Comparison of ENCODE assay signal across 2 cellular contexts in genomic region chr1:219903353-219903871, GRCh38.
TF ChIP-seq lines count a peak whose summit lies in the region.

No MANE protein-coding gene starts in this region.

TF ChIP-seq in GM23338, 12 proteins besides CTCF, POLR2A, EP300 and RAD21 (continued from another document):
- TF ChIP-seq EZH2 (IDR thresholded peaks at IDR 0.05; ENCODE audit: low read depth, unreplicated experiment) (no peak), NANOG (IDR thresholded peaks at IDR 0.05; ENCODE audit: borderline replicate concordance) (no peak), ETS1 (IDR thresholded peaks at IDR 0.05) (no peak), STAT1 (IDR thresholded peaks at IDR 0.05; ENCODE audit: unreplicated experiment) (no peak), POLR2AphosphoS5 (IDR thresholded peaks at IDR 0.05; ENCODE audit: low read depth) (no peak), ZNF114 (CRISPR knock-in tag; IDR thresholded peaks at IDR 0.05) (no peak), CREB1 (CRISPR knock-in tag; IDR thresholded peaks at IDR 0.05; ENCODE audit: low read depth) (no peak), EZH2phosphoT487 (IDR thresholded peaks at IDR 0.05; ENCODE audit: unreplicated experiment) (no peak), ZNF462 (CRISPR knock-in tag; IDR thresholded peaks at IDR 0.05) (no peak)
- TF ChIP-seq, protein P1, sequence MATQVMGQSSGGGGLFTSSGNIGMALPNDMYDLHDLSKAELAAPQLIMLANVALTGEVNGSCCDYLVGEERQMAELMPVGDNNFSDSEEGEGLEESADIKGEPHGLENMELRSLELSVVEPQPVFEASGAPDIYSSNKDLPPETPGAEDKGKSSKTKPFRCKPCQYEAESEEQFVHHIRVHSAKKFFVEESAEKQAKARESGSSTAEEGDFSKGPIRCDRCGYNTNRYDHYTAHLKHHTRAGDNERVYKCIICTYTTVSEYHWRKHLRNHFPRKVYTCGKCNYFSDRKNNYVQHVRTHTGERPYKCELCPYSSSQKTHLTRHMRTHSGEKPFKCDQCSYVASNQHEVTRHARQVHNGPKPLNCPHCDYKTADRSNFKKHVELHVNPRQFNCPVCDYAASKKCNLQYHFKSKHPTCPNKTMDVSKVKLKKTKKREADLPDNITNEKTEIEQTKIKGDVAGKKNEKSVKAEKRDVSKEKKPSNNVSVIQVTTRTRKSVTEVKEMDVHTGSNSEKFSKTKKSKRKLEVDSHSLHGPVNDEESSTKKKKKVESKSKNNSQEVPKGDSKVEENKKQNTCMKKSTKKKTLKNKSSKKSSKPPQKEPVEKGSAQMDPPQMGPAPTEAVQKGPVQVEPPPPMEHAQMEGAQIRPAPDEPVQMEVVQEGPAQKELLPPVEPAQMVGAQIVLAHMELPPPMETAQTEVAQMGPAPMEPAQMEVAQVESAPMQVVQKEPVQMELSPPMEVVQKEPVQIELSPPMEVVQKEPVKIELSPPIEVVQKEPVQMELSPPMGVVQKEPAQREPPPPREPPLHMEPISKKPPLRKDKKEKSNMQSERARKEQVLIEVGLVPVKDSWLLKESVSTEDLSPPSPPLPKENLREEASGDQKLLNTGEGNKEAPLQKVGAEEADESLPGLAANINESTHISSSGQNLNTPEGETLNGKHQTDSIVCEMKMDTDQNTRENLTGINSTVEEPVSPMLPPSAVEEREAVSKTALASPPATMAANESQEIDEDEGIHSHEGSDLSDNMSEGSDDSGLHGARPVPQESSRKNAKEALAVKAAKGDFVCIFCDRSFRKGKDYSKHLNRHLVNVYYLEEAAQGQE (IDR thresholded peaks at IDR 0.05; ENCODE audit: unreplicated experiment), result no peak
TF ChIP-seq in GM23338: peak in this region for 0.

TF ChIP-seq in K562, 482 proteins besides CTCF, POLR2A, EP300 and RAD21 (continued from another document and continues in another):
- TF ChIP-seq KAT2B (IDR thresholded peaks at IDR 0.05; ENCODE audit: low read depth, low read length), result no peak
- TF ChIP-seq COPS2 (conservative IDR thresholded peaks at IDR 0.05), result no peak
- TF ChIP-seq NR4A1 (CRISPR knock-in tag; IDR thresholded peaks at IDR 0.05), result no peak
- TF ChIP-seq NR4A1 (tag; IDR thresholded peaks at IDR 0.05), result 0 out of 2 replicates have a peak, but pooled peaks have one; percentile 59
- TF ChIP-seq CAMTA2 (CRISPR knock-in tag; conservative IDR thresholded peaks at IDR 0.05), result 0 out of 2 replicates have a peak, but pooled peaks have one; percentile 15
- TF ChIP-seq SMARCC2 (IDR thresholded peaks at IDR 0.05; ENCODE audit: low read depth), result no peak
- no peak for TF ChIP-seq SAFB (IDR thresholded peaks at IDR 0.05; ENCODE audit: borderline replicate concordance, low read depth, low read length)
- no peak for TF ChIP-seq SMAD2 (IDR thresholded peaks at IDR 0.05; ENCODE audit: low read depth, low read length)
- TF ChIP-seq, protein P2, sequence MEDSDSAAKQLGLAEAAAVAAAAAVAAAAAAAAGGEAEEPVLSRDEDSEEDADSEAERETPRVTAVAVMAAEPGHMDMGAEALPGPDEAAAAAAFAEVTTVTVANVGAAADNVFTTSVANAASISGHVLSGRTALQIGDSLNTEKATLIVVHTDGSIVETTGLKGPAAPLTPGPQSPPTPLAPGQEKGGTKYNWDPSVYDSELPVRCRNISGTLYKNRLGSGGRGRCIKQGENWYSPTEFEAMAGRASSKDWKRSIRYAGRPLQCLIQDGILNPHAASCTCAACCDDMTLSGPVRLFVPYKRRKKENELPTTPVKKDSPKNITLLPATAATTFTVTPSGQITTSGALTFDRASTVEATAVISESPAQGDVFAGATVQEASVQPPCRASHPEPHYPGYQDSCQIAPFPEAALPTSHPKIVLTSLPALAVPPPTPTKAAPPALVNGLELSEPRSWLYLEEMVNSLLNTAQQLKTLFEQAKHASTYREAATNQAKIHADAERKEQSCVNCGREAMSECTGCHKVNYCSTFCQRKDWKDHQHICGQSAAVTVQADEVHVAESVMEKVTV (CRISPR knock-in tag; IDR thresholded peaks at IDR 0.05), result no peak
- TF ChIP-seq CBX5 (IDR thresholded peaks at IDR 0.05; ENCODE audit: borderline replicate concordance, low read depth), result no peak
- TF ChIP-seq ZNF232 (CRISPR knock-in tag; IDR thresholded peaks at IDR 0.05), result no peak
- no peak for TF ChIP-seq MYBL2 (IDR thresholded peaks at IDR 0.05; ENCODE audit: low read depth)
- TF ChIP-seq MYBL2 (CRISPR knock-in tag; IDR thresholded peaks at IDR 0.05; ENCODE audit: borderline replicate concordance), result no peak
- no peak for TF ChIP-seq ELK1 (CRISPR knock-in tag; IDR thresholded peaks at IDR 0.05)
- TF ChIP-seq BCOR (IDR thresholded peaks at IDR 0.05), result no peak
- peak in 1 of 2 experiments; percentile 18; a peak in 1 of 3 replicates for TF ChIP-seq CBX3 (IDR thresholded peaks at IDR 0.05; ENCODE audit: borderline replicate concordance in 1 of 2, low read length in 2 of 2)
- TF ChIP-seq ZNF263 (CRISPR knock-in tag; IDR thresholded peaks at IDR 0.05; ENCODE audit: borderline replicate concordance), result no peak
- TF ChIP-seq MAFG (tag; conservative IDR thresholded peaks at IDR 0.05), result peak; percentile 41; the same call in 1 of the 2 replicates
- TF ChIP-seq, protein P3, sequence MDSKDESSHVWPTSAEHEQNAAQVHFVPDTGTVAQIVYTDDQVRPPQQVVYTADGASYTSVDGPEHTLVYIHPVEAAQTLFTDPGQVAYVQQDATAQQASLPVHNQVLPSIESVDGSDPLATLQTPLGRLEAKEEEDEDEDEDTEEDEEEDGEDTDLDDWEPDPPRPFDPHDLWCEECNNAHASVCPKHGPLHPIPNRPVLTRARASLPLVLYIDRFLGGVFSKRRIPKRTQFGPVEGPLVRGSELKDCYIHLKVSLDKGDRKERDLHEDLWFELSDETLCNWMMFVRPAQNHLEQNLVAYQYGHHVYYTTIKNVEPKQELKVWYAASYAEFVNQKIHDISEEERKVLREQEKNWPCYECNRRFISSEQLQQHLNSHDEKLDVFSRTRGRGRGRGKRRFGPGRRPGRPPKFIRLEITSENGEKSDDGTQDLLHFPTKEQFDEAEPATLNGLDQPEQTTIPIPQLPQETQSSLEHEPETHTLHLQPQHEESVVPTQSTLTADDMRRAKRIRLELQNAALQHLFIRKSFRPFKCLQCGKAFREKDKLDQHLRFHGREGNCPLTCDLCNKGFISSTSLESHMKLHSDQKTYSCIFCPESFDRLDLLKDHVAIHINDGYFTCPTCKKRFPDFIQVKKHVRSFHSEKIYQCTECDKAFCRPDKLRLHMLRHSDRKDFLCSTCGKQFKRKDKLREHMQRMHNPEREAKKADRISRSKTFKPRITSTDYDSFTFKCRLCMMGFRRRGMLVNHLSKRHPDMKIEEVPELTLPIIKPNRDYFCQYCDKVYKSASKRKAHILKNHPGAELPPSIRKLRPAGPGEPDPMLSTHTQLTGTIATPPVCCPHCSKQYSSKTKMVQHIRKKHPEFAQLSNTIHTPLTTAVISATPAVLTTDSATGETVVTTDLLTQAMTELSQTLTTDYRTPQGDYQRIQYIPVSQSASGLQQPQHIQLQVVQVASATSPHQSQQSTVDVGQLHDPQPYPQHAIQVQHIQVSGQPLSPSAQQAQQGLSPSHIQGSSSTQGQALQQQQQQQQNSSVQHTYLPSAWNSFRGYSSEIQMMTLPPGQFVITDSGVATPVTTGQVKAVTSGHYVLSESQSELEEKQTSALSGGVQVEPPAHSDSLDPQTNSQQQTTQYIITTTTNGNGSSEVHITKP (IDR thresholded peaks at IDR 0.05; ENCODE audit: partially characterized antibody), result no peak
- TF ChIP-seq RCOR1 (IDR thresholded peaks at IDR 0.05; ENCODE audit: borderline replicate concordance in 1 of 2, low read depth in 2 of 2, low read length in 2 of 2), result no peak
- no peak for TF ChIP-seq ZNF134 (CRISPR knock-in tag; conservative IDR thresholded peaks at IDR 0.05)
- TF ChIP-seq ZNF507 (tag; conservative IDR thresholded peaks at IDR 0.05), result no peak
- no peak for TF ChIP-seq TBL1XR1 (IDR thresholded peaks at IDR 0.05; ENCODE audit: low read length in 2 of 2)
- no peak for TF ChIP-seq OTX1 (CRISPR knock-in tag; IDR thresholded peaks at IDR 0.05)
- no peak for TF ChIP-seq DACH1 (IDR thresholded peaks at IDR 0.05; ENCODE audit: partially characterized antibody)
- TF ChIP-seq, protein P4, sequence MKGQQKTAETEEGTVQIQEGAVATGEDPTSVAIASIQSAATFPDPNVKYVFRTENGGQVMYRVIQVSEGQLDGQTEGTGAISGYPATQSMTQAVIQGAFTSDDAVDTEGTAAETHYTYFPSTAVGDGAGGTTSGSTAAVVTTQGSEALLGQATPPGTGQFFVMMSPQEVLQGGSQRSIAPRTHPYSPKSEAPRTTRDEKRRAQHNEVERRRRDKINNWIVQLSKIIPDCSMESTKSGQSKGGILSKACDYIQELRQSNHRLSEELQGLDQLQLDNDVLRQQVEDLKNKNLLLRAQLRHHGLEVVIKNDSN (CRISPR knock-in tag; IDR thresholded peaks at IDR 0.05), result no peak
- TF ChIP-seq RB1 (IDR thresholded peaks at IDR 0.05; ENCODE audit: low read depth), result no peak
- TF ChIP-seq RHOXF2B (CRISPR knock-in tag; conservative IDR thresholded peaks at IDR 0.05), result no peak
- no peak for TF ChIP-seq ERF (CRISPR knock-in tag; IDR thresholded peaks at IDR 0.05)
- TF ChIP-seq JUND (IDR thresholded peaks at IDR 0.05; ENCODE audit: borderline replicate concordance, low read depth, low read length), result 0 out of 2 replicates have a peak, but pooled peaks have one; percentile 2
- no peak; the same call in 2 of the 3 replicates for TF ChIP-seq JUND (tag; IDR thresholded peaks at IDR 0.05; ENCODE audit: borderline replicate concordance, low read depth, low read length)
- TF ChIP-seq FOXA3 (CRISPR knock-in tag; conservative IDR thresholded peaks at IDR 0.05 in 1 of 2, IDR thresholded peaks at IDR 0.05 in 1 of 2), result no peak
- no peak for TF ChIP-seq PCBP1 (IDR thresholded peaks at IDR 0.05; ENCODE audit: low read depth, low read length, poor library complexity, severe bottlenecking)
- TF ChIP-seq, protein P5, sequence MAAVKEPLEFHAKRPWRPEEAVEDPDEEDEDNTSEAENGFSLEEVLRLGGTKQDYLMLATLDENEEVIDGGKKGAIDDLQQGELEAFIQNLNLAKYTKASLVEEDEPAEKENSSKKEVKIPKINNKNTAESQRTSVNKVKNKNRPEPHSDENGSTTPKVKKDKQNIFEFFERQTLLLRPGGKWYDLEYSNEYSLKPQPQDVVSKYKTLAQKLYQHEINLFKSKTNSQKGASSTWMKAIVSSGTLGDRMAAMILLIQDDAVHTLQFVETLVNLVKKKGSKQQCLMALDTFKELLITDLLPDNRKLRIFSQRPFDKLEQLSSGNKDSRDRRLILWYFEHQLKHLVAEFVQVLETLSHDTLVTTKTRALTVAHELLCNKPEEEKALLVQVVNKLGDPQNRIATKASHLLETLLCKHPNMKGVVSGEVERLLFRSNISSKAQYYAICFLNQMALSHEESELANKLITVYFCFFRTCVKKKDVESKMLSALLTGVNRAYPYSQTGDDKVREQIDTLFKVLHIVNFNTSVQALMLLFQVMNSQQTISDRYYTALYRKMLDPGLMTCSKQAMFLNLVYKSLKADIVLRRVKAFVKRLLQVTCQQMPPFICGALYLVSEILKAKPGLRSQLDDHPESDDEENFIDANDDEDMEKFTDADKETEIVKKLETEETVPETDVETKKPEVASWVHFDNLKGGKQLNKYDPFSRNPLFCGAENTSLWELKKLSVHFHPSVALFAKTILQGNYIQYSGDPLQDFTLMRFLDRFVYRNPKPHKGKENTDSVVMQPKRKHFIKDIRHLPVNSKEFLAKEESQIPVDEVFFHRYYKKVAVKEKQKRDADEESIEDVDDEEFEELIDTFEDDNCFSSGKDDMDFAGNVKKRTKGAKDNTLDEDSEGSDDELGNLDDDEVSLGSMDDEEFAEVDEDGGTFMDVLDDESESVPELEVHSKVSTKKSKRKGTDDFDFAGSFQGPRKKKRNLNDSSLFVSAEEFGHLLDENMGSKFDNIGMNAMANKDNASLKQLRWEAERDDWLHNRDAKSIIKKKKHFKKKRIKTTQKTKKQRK (IDR thresholded peaks at IDR 0.05; ENCODE audit: borderline replicate concordance, low read depth, low read length), result no peak
- TF ChIP-seq MTA3 (IDR thresholded peaks at IDR 0.05; ENCODE audit: borderline replicate concordance), result 0 out of 2 replicates have a peak, but pooled peaks have one; percentile 17
- TF ChIP-seq GTF3C2 (IDR thresholded peaks at IDR 0.05; ENCODE audit: borderline replicate concordance, extremely low read depth, insufficient read length), result no peak
- no peak for TF ChIP-seq XRCC4 (IDR thresholded peaks at IDR 0.05; ENCODE audit: extremely low read depth, insufficient read depth, insufficient read length)
- TF ChIP-seq ZC3H4 (CRISPR knock-in tag; IDR thresholded peaks at IDR 0.05; ENCODE audit: borderline replicate concordance), result no peak
- no peak for TF ChIP-seq RBM34 (IDR thresholded peaks at IDR 0.05; ENCODE audit: borderline replicate concordance, insufficient read depth, low read length)
- no peak for TF ChIP-seq MAX (CRISPR knock-in tag; IDR thresholded peaks at IDR 0.05)
- TF ChIP-seq ZNF316 (IDR thresholded peaks at IDR 0.05), result peak; percentile 57
- TF ChIP-seq ZNF436 (CRISPR knock-in tag; IDR thresholded peaks at IDR 0.05), result no peak
- TF ChIP-seq NR2C1 (IDR thresholded peaks at IDR 0.05), result no peak
- TF ChIP-seq NR2C1 (tag; IDR thresholded peaks at IDR 0.05), result 0 out of 2 replicates have a peak, but pooled peaks have one; percentile 17
- TF ChIP-seq CREBBP (IDR thresholded peaks at IDR 0.05; ENCODE audit: low read depth, low read length), result no peak
- no peak for TF ChIP-seq TAF7 (tag; IDR thresholded peaks at IDR 0.05)
- no peak for TF ChIP-seq FOXM1 (IDR thresholded peaks at IDR 0.05; ENCODE audit: low read depth)
- TF ChIP-seq FOXM1 (CRISPR knock-in tag; IDR thresholded peaks at IDR 0.05; ENCODE audit: low read depth), result no peak
